20 cellular contexts compared by ENCODE assay signal in the genomic region with DNA sequence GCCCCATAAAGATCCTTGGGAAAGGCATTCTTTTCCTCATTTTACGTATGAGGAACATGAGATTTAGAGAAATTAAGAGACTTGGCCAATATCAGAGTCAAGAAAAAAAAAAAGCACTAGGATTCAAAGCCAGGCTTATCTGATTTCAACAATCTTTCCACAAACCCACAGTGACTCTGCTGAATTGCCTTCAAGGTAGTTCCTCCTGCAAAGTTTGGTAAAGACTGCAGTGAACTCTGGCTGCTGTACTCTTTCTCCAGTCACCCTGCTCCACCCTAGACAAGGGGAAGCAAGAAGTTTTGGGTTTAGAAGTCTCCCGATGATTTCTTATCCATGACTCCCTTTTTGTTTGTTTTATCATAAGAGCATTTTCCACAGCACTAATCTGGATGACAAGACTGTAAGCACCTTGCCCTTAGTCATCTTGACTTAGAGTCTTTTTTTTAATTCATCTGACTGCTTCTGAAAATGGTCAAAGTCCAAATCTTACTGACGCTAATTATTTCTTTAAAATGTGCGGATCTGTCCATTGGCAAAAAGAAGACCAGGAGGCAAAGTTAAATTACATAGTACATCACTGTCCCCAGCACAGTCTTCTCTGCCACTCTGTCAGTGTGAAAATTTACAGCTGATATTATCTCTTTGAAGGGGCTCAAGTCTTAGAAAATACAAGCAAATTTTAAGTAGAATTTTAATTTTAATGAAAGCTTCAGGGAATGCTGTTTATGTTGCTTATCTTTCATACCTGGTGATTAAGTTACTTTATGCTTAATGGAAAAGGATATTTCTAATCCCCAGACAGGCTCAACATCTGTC.
DNase-seq lines count a peak whose midpoint lies in the region; ATAC-seq and TF ChIP-seq lines count a peak whose summit lies in the region.
"Had no signal": no experiment of that assay in that cellular context is flagged by ENCODE, and none has a peak within 500 bp of the region (broad histone marks: within the 10 kb centered on the region; RNA-seq: fewer than 3 reads in every experiment).

No MANE protein-coding gene starts in this region.

- no peaks in the 10 kb centered on the region for H3K9me3 ChIP-seq in sigmoid colon
- H3K9me3 ChIP-seq: testis had no signal

- TF ChIP-seq EP300 in sigmoid colon (IDR thresholded peaks at IDR 0.05), result no peak

- ATAC-seq in HG03097 (IDR thresholded peaks at IDR 0.05; ENCODE audit: low FRiP score, unreplicated experiment), result no peak
- ATAC-seq: activated naive CD4-positive, alpha-beta T cell treated with anti-CD3 and anti-CD28 coated beads, Interleukin-2, amount 50 U/mL, for 72 hours; Panc1; sciatic nerve; stimulated activated memory B cell treated with anti-CD40 and anti-IgM and Interleukin-4, amounts not matched to agents 10 μg/mL and 1 μg/mL and 100 μg/mL, for 72 hours had no signal

- H3K27me3 ChIP-seq in sigmoid colon, result no peaks in the 10 kb centered on the region
- H3K27me3 ChIP-seq: testis had no signal

- TF ChIP-seq POLR2A in erythroblast (IDR thresholded peaks at IDR 0.05; ENCODE audit: low read length), result no peak
- no peak for TF ChIP-seq POLR2A in sigmoid colon (IDR thresholded peaks at IDR 0.05)

- intact Hi-C loops in sigmoid colon (cut with DNase I), result no loop called here

- peaks cover 0 to 3% (median 0%) of the 10 kb centered on the region in 4 donors for H3K36me3 ChIP-seq in sigmoid colon

- TF ChIP-seq CTCF in sigmoid colon (IDR thresholded peaks at IDR 0.05), result no peak

- WGBS in sigmoid colon, 2 donors, result 45 to 59% methylated on average over 4 of the region's 4 CpGs

- H3K4me1 ChIP-seq in sigmoid colon, result no peaks in the 10 kb centered on the region
- H3K4me1 ChIP-seq: testis had no signal

- DNase-seq in Caki2 (ENCODE audit: low read depth) (peak; percentile 34), RKO (ENCODE audit: low spot score) (peak; percentile 15), erythroblast (lab: John Stamatoyannopoulos, UW) (peak; percentile 17 to 27), OCI-M2 (lab: John Stamatoyannopoulos, UW; ENCODE audit: unreplicated experiment) (no peak), iPS-NIHi7 (ENCODE audit: extremely low spot score) (no peak), sigmoid colon (no peak)
- peak; percentile 66 for DNase-seq in Jurkat, Clone E6-1 (ENCODE audit: low read depth, low spot score)
- DNase-seq: activated CD4-positive, alpha-beta T cell treated with anti-CD3 and anti-CD28 coated beads for 4 hours; effector CD4-positive, alpha-beta T cell; Kasumi-1; NCI-H1417 treated with DMSO at 0.1 percent for 48 hours; NCI-H2171 treated with DMSO at 0.1 percent for 48 hours; nephron progenitor cell; posterior cingulate gyrus; testis had no signal

- H3K4me3 ChIP-seq in Jurkat, Clone E6-1 (ENCODE audit: low read length), result no peak overlapping the region
- no peak overlapping the region for H3K4me3 ChIP-seq in sigmoid colon
- H3K4me3 ChIP-seq: testis had no signal

- in situ Hi-C loops in Caki2 (cut with HindIII; ENCODE audit: low pct_unique_long_range_greater_than_20kb, low sequenced_read_pairs), result no loop called here

- H3K27ac ChIP-seq in sigmoid colon, result no peak overlapping the region
- H3K27ac ChIP-seq: testis had no signal

Comparison
In these comparisons a context has a peak if more than half of its experiments do, and no peak if none do; other contexts are left out.
1. DNase-seq: peak in Caki2 (single experiment), Jurkat, Clone E6-1 (single experiment), RKO (single experiment) and erythroblast (2 of 2); none in OCI-M2 (single experiment), iPS-NIHi7 (single experiment) and sigmoid colon (single experiment).